ENCODE assay signal across 21 cellular contexts in the genomic region with DNA sequence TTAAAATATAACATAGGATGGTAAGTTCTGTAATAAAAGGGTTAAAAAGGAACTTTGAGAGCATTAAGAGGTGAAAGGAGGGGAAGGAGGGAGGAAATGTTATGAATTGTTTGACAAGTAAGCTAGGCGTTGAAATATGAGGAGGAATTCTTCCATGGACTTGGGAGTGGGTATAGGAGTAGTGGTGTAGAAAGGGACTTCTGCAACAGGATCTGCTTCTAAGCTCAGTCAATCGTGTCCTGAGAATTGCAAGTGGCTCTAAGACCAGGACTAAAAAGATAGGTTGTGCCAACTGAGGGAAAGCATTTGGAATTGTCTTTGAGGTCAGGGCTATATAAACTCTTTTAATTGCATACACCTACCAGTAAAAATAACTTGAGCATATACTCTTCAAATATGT.
DNase-seq lines count a peak whose midpoint lies in the region; ATAC-seq, FAIRE-seq and TF ChIP-seq lines count a peak whose summit lies in the region.
"Had no signal": no experiment of that assay in that cellular context is flagged by ENCODE, and none has a peak within 500 bp of the region (broad histone marks: within the 10 kb centered on the region; RNA-seq: fewer than 3 reads in every experiment).

No MANE protein-coding gene starts in this region.

- no peak for TF ChIP-seq POLR2A in gastrocnemius medialis (IDR thresholded peaks at IDR 0.05)

- H2AFZ ChIP-seq in keratinocyte (ENCODE audit: control insufficient read depth, low read length), result peak overlapping the region; percentile 53
- H2AFZ ChIP-seq: hepatocyte had no signal

- H3K27ac ChIP-seq in cardiac muscle cell (no peak overlapping the region), right atrium auricular region (no peak overlapping the region), keratinocyte (ENCODE audit: control insufficient read depth, insufficient read depth, low read length) (peak overlapping the region; percentile 73), gastrocnemius medialis (peak overlapping the region in 2 of 4 donors; percentile 13 to 51)
- H3K27ac ChIP-seq: coronary artery, hepatocyte had no signal

- peaks cover 10% of the 10 kb centered on the region for H3K9me3 Mint-ChIP-seq in activated naive CD8-positive, alpha-beta T cell treated with anti-CD3 and anti-CD28 coated beads for 36 hours
- H3K9me3 Mint-ChIP-seq: activated CD4-positive, alpha-beta memory T cell treated with anti-CD3 and anti-CD28 coated beads, Interleukin-2, amount 10 ng/mL, durations not matched to agents 7 days and 5 days; activated naive CD4-positive, alpha-beta T cell treated with anti-CD3 and anti-CD28 coated beads, Interleukin-2, amount 50 U/mL, for 24 hours; activated T-cell treated with anti-CD3 and anti-CD28 coated beads, Interleukin-2, amount 50 U/mL, for 24 hours; natural killer cell treated with Interleukin-12 subunit alpha and Interleukin-12 subunit beta and Interleukin-15 and Interleukin-18, amount 100 ng/mL, for 72 hours had no signal

- no peaks in the 10 kb centered on the region for H3K27me3 Mint-ChIP-seq in activated naive CD8-positive, alpha-beta T cell treated with anti-CD3 and anti-CD28 coated beads for 36 hours
- H3K27me3 Mint-ChIP-seq: activated naive CD4-positive, alpha-beta T cell treated with anti-CD3 and anti-CD28 coated beads, Interleukin-2, amount 50 U/mL, for 24 hours; activated T-cell treated with anti-CD3 and anti-CD28 coated beads, Interleukin-2, amount 50 U/mL, for 24 hours had no signal

- FAIRE-seq in TTC549 (lab: Jason Lieb, UNC), result peak; percentile 97
- FAIRE-seq in keratinocyte (lab: Jason Lieb, UNC), result no peak

- H3K36me3 Mint-ChIP-seq in activated naive CD8-positive, alpha-beta T cell treated with anti-CD3 and anti-CD28 coated beads for 36 hours, result no peaks in the 10 kb centered on the region
- H3K36me3 Mint-ChIP-seq: natural killer cell treated with Interleukin-12 subunit alpha and Interleukin-12 subunit beta and Interleukin-15 and Interleukin-18, amount 100 ng/mL, for 72 hours had no signal

- intact Hi-C loops in gastrocnemius medialis (cut with DNase I; ENCODE audit: low total_unique reads), result no loop called here

- no peaks in the 10 kb centered on the region for H3K79me2 ChIP-seq in keratinocyte (ENCODE audit: control insufficient read depth, insufficient read depth, low read length)
- H3K79me2 ChIP-seq: hepatocyte had no signal

- H3K27me3 ChIP-seq in cardiac muscle cell (no peaks in the 10 kb centered on the region), right atrium auricular region (no peaks in the 10 kb centered on the region), keratinocyte (ENCODE audit: control insufficient read depth, extremely low read depth, insufficient read depth, low read length) (no peaks in the 10 kb centered on the region), gastrocnemius medialis (no peaks in the 10 kb centered on the region)
- H3K27me3 ChIP-seq: hepatocyte had no signal

- H3K4me1 ChIP-seq in cardiac muscle cell (ENCODE audit: low read depth), result peaks cover 27% of the 10 kb centered on the region
- peaks cover 0 to 34% of the 10 kb centered on the region in 2 donors for H3K4me1 ChIP-seq in right atrium auricular region
- peaks cover 66% of the 10 kb centered on the region for H3K4me1 ChIP-seq in keratinocyte (ENCODE audit: control insufficient read depth, extremely low read depth, insufficient read depth, low read length)
- peaks cover 54% of the 10 kb centered on the region in 2 donors for H3K4me1 ChIP-seq in gastrocnemius medialis

- no peaks in the 10 kb centered on the region for H3K9me1 ChIP-seq in keratinocyte (ENCODE audit: control insufficient read depth, extremely low read depth, insufficient read depth, low read length)

- in situ Hi-C loops in gastrocnemius medialis (cut with MboI; ENCODE audit: low sequenced_read_pairs in 4 of 4), result no loop called here

- no peaks in the 10 kb centered on the region for H4K20me1 ChIP-seq in keratinocyte (ENCODE audit: control insufficient read depth, extremely low read depth, insufficient read depth, low read length)

- H3K4me1 Mint-ChIP-seq in activated naive CD8-positive, alpha-beta T cell treated with anti-CD3 and anti-CD28 coated beads for 36 hours, result peaks cover 31% of the 10 kb centered on the region

- H3K4me3 ChIP-seq in cardiac muscle cell (no peak overlapping the region), right atrium auricular region (no peak overlapping the region), keratinocyte (ENCODE audit: control insufficient read depth in 2 of 3, extremely low read depth in 1 of 3, insufficient read depth in 2 of 3, low read depth in 1 of 3, low read length in 3 of 3) (no peak overlapping the region), gastrocnemius medialis (no peak overlapping the region)
- H3K4me3 ChIP-seq: coronary artery, hepatocyte had no signal

- no peak overlapping the region for H3K4me3 Mint-ChIP-seq in activated naive CD8-positive, alpha-beta T cell treated with anti-CD3 and anti-CD28 coated beads for 36 hours
- H3K4me3 Mint-ChIP-seq: activated CD4-positive, alpha-beta memory T cell treated with anti-CD3 and anti-CD28 coated beads, Interleukin-2, amount 10 ng/mL, durations not matched to agents 7 days and 5 days; activated naive CD4-positive, alpha-beta T cell treated with anti-CD3 and anti-CD28 coated beads, Interleukin-2, amount 50 U/mL, for 24 hours; activated T-cell treated with anti-CD3 and anti-CD28 coated beads, Interleukin-2, amount 50 U/mL, for 24 hours; CD4-positive, alpha-beta memory T cell; natural killer cell treated with Interleukin-12 subunit alpha and Interleukin-12 subunit beta and Interleukin-15 and Interleukin-18, amount 100 ng/mL, for 72 hours; T-helper 17 cell; WTC11 had no signal

- TF ChIP-seq CTCF in cardiac muscle cell (IDR thresholded peaks at IDR 0.05; ENCODE audit: low read depth, low read length) (no peak), right atrium auricular region (IDR thresholded peaks at IDR 0.05) (no peak), keratinocyte (optimal IDR thresholded peaks at IDR 0.05 in 1 of 3, IDR thresholded peaks at IDR 0.05 in 1 of 3, conservative IDR thresholded peaks at IDR 0.05 in 1 of 3; ENCODE audit: extremely low read depth in 1 of 3, insufficient read depth in 2 of 3, low read length in 3 of 3) (no peak), gastrocnemius medialis (IDR thresholded peaks at IDR 0.05 in 4 of 5, conservative IDR thresholded peaks at IDR 0.05 in 1 of 5) (no peak)

- no peak overlapping the region for H3K27ac Mint-ChIP-seq in activated naive CD8-positive, alpha-beta T cell treated with anti-CD3 and anti-CD28 coated beads for 36 hours
- H3K27ac Mint-ChIP-seq: activated CD4-positive, alpha-beta memory T cell treated with anti-CD3 and anti-CD28 coated beads, Interleukin-2, amount 10 ng/mL, durations not matched to agents 7 days and 5 days; activated naive CD4-positive, alpha-beta T cell treated with anti-CD3 and anti-CD28 coated beads, Interleukin-2, amount 50 U/mL, for 24 hours; activated T-cell treated with anti-CD3 and anti-CD28 coated beads, Interleukin-2, amount 50 U/mL, for 24 hours; CD4-positive, alpha-beta memory T cell; natural killer cell treated with Interleukin-12 subunit alpha and Interleukin-12 subunit beta and Interleukin-15 and Interleukin-18, amount 100 ng/mL, for 72 hours; T-helper 17 cell; WTC11 had no signal

- H3K9ac ChIP-seq in keratinocyte (ENCODE audit: control insufficient read depth, extremely low read depth, insufficient read depth, low read length), result no peak overlapping the region

- H3K4me2 ChIP-seq in keratinocyte (ENCODE audit: control insufficient read depth, extremely low read depth, insufficient read depth, low read depth, low read length), result peak overlapping the region; percentile 42
- H3K4me2 ChIP-seq: hepatocyte had no signal

- peak; percentile 28 to 50 for DNase-seq in cardiac muscle cell (ENCODE audit: low read depth in 1 of 2, low spot score in 1 of 2)
- DNase-seq in right atrium auricular region (ENCODE audit: low spot score), result no peak
- DNase-seq in keratinocyte (ENCODE audit: low read depth, low spot score), result no peak
- DNase-seq in activated naive CD8-positive, alpha-beta T cell treated with anti-CD3 and anti-CD28 coated beads for 36 hours, result no peak
- DNase-seq in gastrocnemius medialis, result no peak
- no peak for DNase-seq in activated T-cell treated with anti-CD3 and anti-CD28 coated beads for 4 hours
- DNase-seq: activated CD4-positive, alpha-beta memory T cell treated with anti-CD3 and anti-CD28 coated beads, Interleukin-2, amount 10 ng/mL, durations not matched to agents 7 days and 5 days; activated T-cell treated with anti-CD3 and anti-CD28 coated beads, Interleukin-2, amount 50 U/mL, for 24 hours; CD4-positive, alpha-beta memory T cell; kidney; NCI-H1105 treated with DMSO at 0.1 percent for 48 hours; SIG-M5; stimulated activated CD4-positive, alpha-beta T cell treated with anti-CD3 and anti-CD28 coated beads, Interleukin-4, amount 100 ng/mL, for 24 hours; T-helper 17 cell had no signal

- H3K36me3 ChIP-seq in cardiac muscle cell (no peaks in the 10 kb centered on the region), right atrium auricular region (no peaks in the 10 kb centered on the region), keratinocyte (ENCODE audit: control insufficient read depth in 2 of 2, extremely low read depth in 1 of 2, insufficient read depth in 2 of 2, low read length in 2 of 2) (no peaks in the 10 kb centered on the region), gastrocnemius medialis (no peaks in the 10 kb centered on the region)

- ATAC-seq in gastrocnemius medialis (no peak), GM21526 (IDR thresholded peaks at IDR 0.05; ENCODE audit: low FRiP score, unreplicated experiment) (no peak)
- ATAC-seq: natural killer cell treated with Interleukin-12 subunit alpha and Interleukin-12 subunit beta and Interleukin-15 and Interleukin-18, amount 100 ng/mL, for 72 hours; T-helper 17 cell; WTC11 had no signal

- H3K9me3 ChIP-seq in cardiac muscle cell (ENCODE audit: low read depth) (no peaks in the 10 kb centered on the region), right atrium auricular region (no peaks in the 10 kb centered on the region), keratinocyte (ENCODE audit: control insufficient read depth, low read depth, low read length) (no peaks in the 10 kb centered on the region), gastrocnemius medialis (no peaks in the 10 kb centered on the region)

- dilution Hi-C loops in keratinocyte (cut with MboI; ENCODE audit: extremely low pct_ligation_motif_present, low sequenced_read_pairs), result no loop called here

Comparison
In these comparisons a context has a peak if more than half of its experiments do, and no peak if none do; other contexts are left out.
1. DNase-seq: peak in cardiac muscle cell (2 of 2); none in right atrium auricular region (single experiment), keratinocyte (single experiment), activated naive CD8-positive, alpha-beta T cell treated with anti-CD3 and anti-CD28 coated beads for 36 hours (single experiment), gastrocnemius medialis (0 of 2) and activated T-cell treated with anti-CD3 and anti-CD28 coated beads for 4 hours (single experiment).